8 cellular contexts compared by ENCODE assay signal in genomic region chr2:96208144-96209010, GRCh38. TPM values are rescaled to one million over a fixed set of nuclear protein-coding genes. Genes with fewer than 3 reads are reported as not detected.
DNase-seq lines count a peak whose midpoint lies in the region; TF ChIP-seq lines count a peak whose summit lies in the region.

Gene STARD7, minus strand, starts transcription at chr2:96208827. Its CDS starts 393 bp downstream, at chr2:96208434.

- no peaks in the 10 kb centered on the region for H3K9me2 ChIP-seq in SK-N-SH

- H3K27me3 Mint-ChIP-seq in HFFc6 (ENCODE audit: insufficient read depth), result no peaks in the 10 kb centered on the region

- H3K27me3 ChIP-seq in GM06990 (replicated peaks; ENCODE audit: control insufficient read depth, insufficient read depth, low read length), result no peaks in the 10 kb centered on the region
- H3K27me3 ChIP-seq in SK-N-SH (ENCODE audit: insufficient read depth), result no peaks in the 10 kb centered on the region
- no peaks in the 10 kb centered on the region for H3K27me3 ChIP-seq in suprapubic skin

- H3K4me3 ChIP-seq in GM06990 (replicated peaks; ENCODE audit: low read depth, low read length), result peak within 1 kb of the TSS; percentile 91
- peak within 1 kb of the TSS; percentile 74 to 86 for H3K4me3 ChIP-seq in SK-N-SH (ENCODE audit: low read depth in 2 of 2, low read length in 1 of 2)
- peak within 1 kb of the TSS; percentile 98 for H3K4me3 ChIP-seq in suprapubic skin

- H4K20me1 ChIP-seq in SK-N-SH (ENCODE audit: insufficient read depth), result peaks cover 44% of the 10 kb centered on the region

- H3K27ac Mint-ChIP-seq in HFFc6, result peak within 1 kb of the TSS; percentile 89

- H3K36me3 Mint-ChIP-seq in HFFc6 (ENCODE audit: low read depth), result peaks cover 26% of the 10 kb centered on the region

- H2AFZ ChIP-seq in SK-N-SH (ENCODE audit: low read depth), result peak within 1 kb of the TSS; percentile 80

- H3K9me3 Mint-ChIP-seq in HFFc6, result peaks cover 4% of the 10 kb centered on the region; the same call in 1 of the 2 replicates

- TF ChIP-seq EP300 in SK-N-SH (IDR thresholded peaks at IDR 0.05; ENCODE audit: borderline replicate concordance in 1 of 2, low read depth in 1 of 2, low read length in 1 of 2), result no peak
- TF ChIP-seq EP300 in suprapubic skin (IDR thresholded peaks at IDR 0.05), result no peak

- H3K9me3 ChIP-seq in SK-N-SH, result no peaks in the 10 kb centered on the region
- no peaks in the 10 kb centered on the region for H3K9me3 ChIP-seq in suprapubic skin

- POLR2A ChIA-PET in SK-N-SH (lab: Yijun Ruan, JAX), result interaction anchor here (0.6 to 1.5 kb wide), 6 partner anchors 52 to 350 kb away, joined by 3 to 6 read pairs (median 4); partner anchors contain the start of gene TMEM127

- TF ChIP-seq CTCF in GM06990 (IDR thresholded peaks at IDR 0.05; ENCODE audit: insufficient read depth, low read length, poor library complexity, severe bottlenecking) (peak; percentile 8), HFFc6 (IDR thresholded peaks at IDR 0.05) (peak; percentile 68), SK-N-SH (IDR thresholded peaks at IDR 0.05) (peak; percentile 17; the same call in 1 of the 2 replicates), suprapubic skin (IDR thresholded peaks at IDR 0.05) (no peak)

- H3K36me3 ChIP-seq in GM06990 (ENCODE audit: control insufficient read depth, insufficient read depth, low read length) (no peaks in the 10 kb centered on the region; the same call in 1 of the 2 replicates), SK-N-SH (replicated peaks in 1 of 2; ENCODE audit: control insufficient read depth in 1 of 2, insufficient read depth in 2 of 2, low read length in 1 of 2) (no peaks in the 10 kb centered on the region), suprapubic skin (no peaks in the 10 kb centered on the region)

- TF ChIP-seq POLR2A in suprapubic skin (IDR thresholded peaks at IDR 0.05), result peak; percentile 6 to 87

- H3K27ac ChIP-seq in SK-N-SH (ENCODE audit: low read depth in 2 of 2, low read length in 1 of 2), result peak within 1 kb of the TSS; percentile 85 to 90
- peak within 1 kb of the TSS; percentile 98 for H3K27ac ChIP-seq in suprapubic skin

- peaks cover 25 to 27% of the 10 kb centered on the region in 2 experiments; a peak in 3 of 4 replicates for H3K4me1 ChIP-seq in SK-N-SH (ENCODE audit: control insufficient read depth in 1 of 2, insufficient read depth in 2 of 2, low read depth in 1 of 2, low read length in 1 of 2)
- peaks cover 57% of the 10 kb centered on the region for H3K4me1 ChIP-seq in suprapubic skin

- WGBS in SK-N-SH (ENCODE audit: low lambda C conversion rate), result under 1% methylated on average over 22 of the region's 100 CpGs
- 0% methylated on average over 49 of the region's 100 CpGs for WGBS in suprapubic skin

- no peak for TF ChIP-seq RAD21 in SK-N-SH (IDR thresholded peaks at IDR 0.05; ENCODE audit: low read length)

- H3K4me1 Mint-ChIP-seq in HFFc6 (ENCODE audit: low read depth), result peaks cover 48% of the 10 kb centered on the region

- DNase-seq in GM06990 (ENCODE audit: extremely low read depth, insufficient read length) (peak; percentile 99), HFFc6 (peak; percentile 98), NCI-H1048 (lab: John Stamatoyannopoulos, UW) (peak; percentile 95), SK-N-SH (peak; percentile 98), germinal center (ENCODE audit: low spot score) (peak; percentile 98), nucleus accumbens (lab: John Stamatoyannopoulos, UW) (peak; percentile 72 to 98 (median 95)), suprapubic skin (ENCODE audit: low spot score in 2 of 2) (peak; percentile 98 to 99)
- peak; percentile 98 for DNase-seq in activated naive CD4-positive, alpha-beta T cell treated with anti-CD3 and anti-CD28 coated beads, Interleukin-2, amount 50 U/mL, for 16 hours

- peak within 1 kb of the TSS; percentile 86 for H3K9ac ChIP-seq in SK-N-SH

- H3F3A ChIP-seq in SK-N-SH (replicated peaks; ENCODE audit: insufficient read depth), result peaks cover 4% of the 10 kb centered on the region

- H3K4me2 ChIP-seq in SK-N-SH, result peak within 1 kb of the TSS; percentile 86

- H3K79me2 ChIP-seq in SK-N-SH (ENCODE audit: insufficient read depth), result peaks cover 68% of the 10 kb centered on the region

- peak within 1 kb of the TSS; percentile 98 for H3K4me3 Mint-ChIP-seq in HFFc6

- CTCF ChIA-PET in SK-N-SH (lab: Yijun Ruan, JAX), result interaction anchor here (1.5 to 2.0 kb wide), 2 partner anchors 19 to 52 kb away, joined by 6 to 7 read pairs; no protein-coding TSS in a partner anchor

TF ChIP-seq in SK-N-SH, 30 proteins besides CTCF, POLR2A, EP300 and RAD21:
- peak; percentile 85; the same call in 1 of the 2 replicates for TF ChIP-seq MXI1 (IDR thresholded peaks at IDR 0.05; ENCODE audit: low read depth, low read length)
- peak; percentile 66 for TF ChIP-seq ELF1 (IDR thresholded peaks at IDR 0.05)
- TF ChIP-seq MEF2A (IDR thresholded peaks at IDR 0.05; ENCODE audit: borderline replicate concordance, low read depth), result no peak
- peak; percentile 92 for TF ChIP-seq NRF1 (IDR thresholded peaks at IDR 0.05; ENCODE audit: low read depth, low read length)
- peak; percentile 58 for TF ChIP-seq IRF3 (IDR thresholded peaks at IDR 0.05; ENCODE audit: low read depth, low read length)
- no peak for TF ChIP-seq FOXM1 (IDR thresholded peaks at IDR 0.05; ENCODE audit: low read depth)
- TF ChIP-seq PBX3 (IDR thresholded peaks at IDR 0.05), result peak; percentile 99
- peak; percentile 81 for TF ChIP-seq MAX (IDR thresholded peaks at IDR 0.05; ENCODE audit: low read depth)
- TF ChIP-seq RXRA (IDR thresholded peaks at IDR 0.05; ENCODE audit: borderline replicate concordance, low read depth), result no peak
- TF ChIP-seq CHD2 (IDR thresholded peaks at IDR 0.05; ENCODE audit: low read length, partially characterized antibody), result peak; percentile 76
- TF ChIP-seq FOXJ3 (CRISPR knock-in tag; IDR thresholded peaks at IDR 0.05), result no peak
- peak; percentile 88 for TF ChIP-seq POLR2AphosphoS5 (IDR thresholded peaks at IDR 0.05; ENCODE audit: low read depth, low read length)
- 0 out of 2 replicates have a peak, but pooled peaks have one; percentile 5 for TF ChIP-seq GABPA (IDR thresholded peaks at IDR 0.05; ENCODE audit: low read depth)
- 0 out of 2 replicates have a peak, but pooled peaks have one; percentile 63 for TF ChIP-seq ZBTB33 (IDR thresholded peaks at IDR 0.05; ENCODE audit: borderline replicate concordance, low read depth)
- TF ChIP-seq USF1 (IDR thresholded peaks at IDR 0.05; ENCODE audit: borderline replicate concordance, low read depth), result 0 out of 2 replicates have a peak, but pooled peaks have one; percentile 7
- peak; percentile 77 for TF ChIP-seq TAF1 (IDR thresholded peaks at IDR 0.05; ENCODE audit: borderline replicate concordance, low read depth, low read length)
- TF ChIP-seq SIN3A (IDR thresholded peaks at IDR 0.05; ENCODE audit: borderline replicate concordance, low read depth, low read length), result 0 out of 2 replicates have a peak, but pooled peaks have one; percentile 48

RNA-seq across cellular contexts. Expression of gene STARD7, which starts in this region (rescaled TPM):
- 100 to 1,000 TPM; 167 to 195 (median 180) TPM for total RNA-seq in HFFc6 (2021; fragmentation: NEBNext Ultra II Directional; extraction: Animal tissue kit (Norgen Biotek cat#: 25700))
- 36.1 and 45.8 TPM in 2 replicates for polyA plus RNA-seq in SK-N-SH (2012; rRNA removed)
- polyA plus RNA-seq in SK-N-SH (2012; cell fraction: cytosol; rRNA removed), result 51.1 and 53.2 TPM in 2 replicates
- 32.7 and 48.4 TPM in 2 replicates for polyA plus RNA-seq in SK-N-SH (2012; cell fraction: nucleus; rRNA removed)
- total RNA-seq in suprapubic skin, result 10 to 100 TPM; 69.4 to 92.4 (median 76.8) TPM

Comparison
In these comparisons a context has a peak if more than half of its experiments do, and no peak if none do; other contexts are left out.
1. Peak in every context shown above with its lines: DNase-seq, H3K4me3 ChIP-seq and H3K27ac ChIP-seq.
2. CTCF ChIP-seq: peak in GM06990 (single experiment), HFFc6 (single experiment) and SK-N-SH (single experiment); none in suprapubic skin (0 of 2).